ENCODE assay signal across 24 cellular contexts in genomic region chr13:60425332-60425731, GRCh38.
"Had no signal": no experiment of that assay in that cellular context is flagged by ENCODE, and none has a peak within 500 bp of the region (broad histone marks: within the 10 kb centered on the region; RNA-seq: fewer than 3 reads in every experiment).

No MANE protein-coding gene starts in this region.

- H3K4me2 ChIP-seq: neural progenitor cell had no signal

- H2AFZ ChIP-seq: neural progenitor cell, parathyroid adenoma had no signal

- H3K4me3 ChIP-seq: dorsolateral prefrontal cortex, gastrocnemius medialis, neural progenitor cell, right lobe of liver, suprapubic skin, transverse colon, upper lobe of right lung, uterus had no signal

- FAIRE-seq: keratinocyte, small intestine had no signal

- H3K9ac ChIP-seq: neural progenitor cell, parathyroid adenoma had no signal

- H3K9me3 ChIP-seq: gastrocnemius medialis, right lobe of liver, suprapubic skin, transverse colon, upper lobe of right lung, uterus had no signal

- H3K27ac ChIP-seq: dorsolateral prefrontal cortex, epithelial cell of prostate, gastrocnemius medialis, neural progenitor cell, parathyroid adenoma, right lobe of liver, suprapubic skin, transverse colon, upper lobe of right lung, uterus had no signal

- H3K4me1 ChIP-seq: neural progenitor cell, parathyroid adenoma, right lobe of liver, suprapubic skin, upper lobe of right lung, uterus had no signal

- DNase-seq: dorsolateral prefrontal cortex; effector CD8-positive, alpha-beta T cell; endodermal cell; foreskin fibroblast; gastrocnemius medialis; head of caudate nucleus; mesenchymal stem cell; naive thymus-derived CD4-positive, alpha-beta T cell; right lobe of liver; small intestine; stimulated activated CD4-positive, alpha-beta T cell treated with anti-CD3 and anti-CD28 coated beads, Interleukin-15, amount 100 ng/mL, for 24 hours; stimulated activated CD4-positive, alpha-beta T cell treated with anti-CD3 and anti-CD28 coated beads, Interleukin-2, amount 100 ng/mL, for 48 hours; stimulated activated naive CD4-positive, alpha-beta T cell; stimulated activated naive CD8-positive, alpha-beta T cell treated with anti-CD3 and anti-CD28 coated beads, Interleukin-15, amount 100 ng/mL, for 72 hours; transverse colon; upper lobe of right lung; uterus had no signal

- H3K27me3 ChIP-seq: dorsolateral prefrontal cortex, gastrocnemius medialis, neural progenitor cell, right lobe of liver, suprapubic skin, transverse colon, upper lobe of right lung, uterus had no signal

- ATAC-seq: esophagus mucosa; gastrocnemius medialis; left lobe of liver; naive thymus-derived CD4-positive, alpha-beta T cell; right lobe of liver; stimulated activated naive CD8-positive, alpha-beta T cell treated with anti-CD3 and anti-CD28 coated beads, Interleukin-15, amount 100 ng/mL, for 72 hours; upper lobe of right lung had no signal

- H3K36me3 ChIP-seq: gastrocnemius medialis, neural progenitor cell, right lobe of liver, suprapubic skin, transverse colon, upper lobe of right lung, uterus had no signal
